20 cellular contexts compared by ENCODE assay signal in the genomic region with DNA sequence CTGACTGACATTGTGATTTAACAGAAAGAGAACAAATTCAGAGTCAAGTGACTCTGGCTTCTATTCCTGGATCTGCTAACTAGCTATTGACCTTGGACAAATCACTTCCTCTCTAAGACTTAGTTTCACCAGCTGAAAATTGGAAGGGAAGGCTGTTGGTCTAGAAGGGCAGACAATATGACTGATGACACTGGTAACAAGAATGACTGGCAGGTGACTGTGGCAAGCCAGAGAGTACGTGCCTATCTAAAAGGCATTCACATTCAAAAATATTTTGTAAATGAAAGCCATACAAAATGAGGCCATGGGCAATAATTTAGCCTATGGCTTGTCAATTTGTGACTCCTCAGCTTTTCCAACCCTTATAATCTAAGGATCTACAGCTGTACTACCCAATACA. TPM values are rescaled to one million over a fixed set of nuclear protein-coding genes. Genes with fewer than 3 reads are reported as not detected.
"Had no signal": no experiment of that assay in that cellular context is flagged by ENCODE, and none has a peak within 500 bp of the region (broad histone marks: within the 10 kb centered on the region; RNA-seq: fewer than 3 reads in every experiment).

No MANE protein-coding gene starts in this region.

- H3K9me3 ChIP-seq: gastroesophageal sphincter, heart left ventricle, right atrium auricular region, tibial nerve, uterus had no signal

- H3K36me3 ChIP-seq: brain microvascular endothelial cell, uterus had no signal

- H3K27ac Mint-ChIP-seq: activated CD8-positive, alpha-beta T cell treated with anti-CD3 and anti-CD28 coated beads, Interleukin-2, amount 10 ng/mL, durations not matched to agents 7 days and 5 days; activated naive CD4-positive, alpha-beta T cell treated with anti-CD3 and anti-CD28 coated beads for 36 hours; progenitor cell of endocrine pancreas had no signal

- H3K9me3 Mint-ChIP-seq: activated naive CD4-positive, alpha-beta T cell treated with anti-CD3 and anti-CD28 coated beads for 36 hours; activated T-cell treated with anti-CD3 and anti-CD28 coated beads, Interleukin-2, amount 50 U/mL, for 4 hours had no signal

- ATAC-seq: activated CD8-positive, alpha-beta T cell treated with anti-CD3 and anti-CD28 coated beads, Interleukin-2, amount 10 ng/mL, durations not matched to agents 7 days and 5 days; activated T-cell treated with anti-CD3 and anti-CD28 coated beads, Interleukin-2, amount 50 U/mL, for 4 hours; gastroesophageal sphincter; heart left ventricle; left ventricle myocardium superior; stimulated activated naive CD8-positive, alpha-beta T cell treated with anti-CD3 and anti-CD28 coated beads, Interleukin-15, Interleukin-2, amounts not matched to agents 100 U/mL and 50 U/mL, for 24 hours had no signal

- DNase-seq: activated CD4-positive, alpha-beta T cell treated with anti-CD3 and anti-CD28 coated beads for 48 hours; activated CD4-positive, CD25-positive, alpha-beta regulatory T cell; activated CD8-positive, alpha-beta T cell treated with anti-CD3 and anti-CD28 coated beads, Interleukin-2, amount 10 ng/mL, durations not matched to agents 7 days and 5 days; activated naive CD4-positive, alpha-beta T cell treated with anti-CD3 and anti-CD28 coated beads for 36 hours; activated T-cell treated with anti-CD3 and anti-CD28 coated beads, Interleukin-2, amount 50 U/mL, for 4 hours; aorta; brain microvascular endothelial cell; central memory CD4-positive, alpha-beta T cell; heart left ventricle; left ventricle myocardium superior; occipital lobe; stimulated activated naive CD8-positive, alpha-beta T cell treated with anti-CD3 and anti-CD28 coated beads, Interleukin-15, Interleukin-2, amounts not matched to agents 100 U/mL and 50 U/mL, for 24 hours; substantia nigra; T1000; uterus had no signal

- H3K27me3 Mint-ChIP-seq: progenitor cell of endocrine pancreas had no signal

- H3K4me3 Mint-ChIP-seq: activated CD8-positive, alpha-beta T cell treated with anti-CD3 and anti-CD28 coated beads, Interleukin-2, amount 10 ng/mL, durations not matched to agents 7 days and 5 days; activated naive CD4-positive, alpha-beta T cell treated with anti-CD3 and anti-CD28 coated beads for 36 hours; activated T-cell treated with anti-CD3 and anti-CD28 coated beads, Interleukin-2, amount 50 U/mL, for 4 hours had no signal

- H3K4me3 ChIP-seq: gastroesophageal sphincter, heart left ventricle, right atrium auricular region, skin epidermis, tibial nerve, uterus had no signal

- H3K27me3 ChIP-seq: brain microvascular endothelial cell, gastroesophageal sphincter, heart left ventricle, right atrium auricular region, tibial nerve, uterus had no signal

- H3K27ac ChIP-seq: brain microvascular endothelial cell, gastroesophageal sphincter, heart left ventricle, right atrium auricular region, skin epidermis, tibial nerve, uterus had no signal

- H3K4me1 ChIP-seq: right atrium auricular region had no signal

RNA-seq across cellular contexts. Expression of a gene that starts 56.8 kb away (rescaled TPM):
- total RNA-seq: left ventricle myocardium superior had no signal
